In genomic region chr13:84239032-84239431, GRCh38 we compare ENCODE assay signal across 8 cellular contexts.
"Had no signal": no experiment of that assay in that cellular context is flagged by ENCODE, and none has a peak within 500 bp of the region (broad histone marks: within the 10 kb centered on the region; RNA-seq: fewer than 3 reads in every experiment).

No MANE protein-coding gene starts in this region.

- FAIRE-seq: H1, H54, HTR-8/SVneo, K562 had no signal

- H2AFZ ChIP-seq: GM23338 had no signal

- DNase-seq: H9, HCEC 1CT, KG1 had no signal

- H3K4me3 ChIP-seq: GM23338, K562 had no signal

- H3K4me2 ChIP-seq: GM23338 had no signal

- ATAC-seq: GM23338, K562 had no signal
